Comparison of ENCODE assay signal across 24 cellular contexts in genomic region chr19:38496116-38496515, GRCh38.
"Had no signal": no experiment of that assay in that cellular context is flagged by ENCODE, and none has a peak within 500 bp of the region (broad histone marks: within the 10 kb centered on the region; RNA-seq: fewer than 3 reads in every experiment).

No MANE protein-coding gene starts in this region.

- ATAC-seq: effector memory CD8-positive, alpha-beta T cell; foreskin keratinocyte; gastrocnemius medialis; gastroesophageal sphincter; heart left ventricle had no signal

- H3K9me3 Mint-ChIP-seq: effector memory CD8-positive, alpha-beta T cell; endodermal cell had no signal

- H3K27ac Mint-ChIP-seq: dendritic cell treated with granulocyte-macrophage colony-stimulating factor and Interleukin-4, amounts not matched to agents 40 ng/mL and 50 ng/mL, for 4 days; effector memory CD8-positive, alpha-beta T cell; endodermal cell had no signal

- H3K27ac ChIP-seq: colonic mucosa, coronary artery, dorsolateral prefrontal cortex, epithelial cell of prostate, esophagus muscularis mucosa, esophagus squamous epithelium, foreskin keratinocyte, gastroesophageal sphincter, heart left ventricle, heart right ventricle had no signal

- H3K36me3 ChIP-seq: colonic mucosa, esophagus muscularis mucosa, esophagus squamous epithelium, gastroesophageal sphincter, heart left ventricle, heart right ventricle had no signal

- H3K4me1 ChIP-seq: colonic mucosa, esophagus muscularis mucosa, esophagus squamous epithelium, foreskin keratinocyte, gastrocnemius medialis, gastroesophageal sphincter, heart left ventricle, heart right ventricle had no signal

- H3K27me3 ChIP-seq: colonic mucosa, dorsolateral prefrontal cortex, foreskin keratinocyte, gastrocnemius medialis, heart right ventricle had no signal

- H3K4me3 ChIP-seq: colonic mucosa, coronary artery, dorsolateral prefrontal cortex, esophagus muscularis mucosa, esophagus squamous epithelium, gastrocnemius medialis, gastroesophageal sphincter had no signal

- DNase-seq: colonic mucosa; cortex of kidney; dermis blood vessel endothelial cell; dorsolateral prefrontal cortex; effector CD4-positive, alpha-beta T cell; effector CD8-positive, alpha-beta T cell; effector memory CD4-positive, alpha-beta T cell; effector memory CD8-positive, alpha-beta T cell; endodermal cell; erythroblast; esophagus squamous epithelium; foreskin fibroblast; foreskin keratinocyte; foreskin melanocyte; gastrocnemius medialis; glutamatergic neuron; head of caudate nucleus; heart left ventricle; heart right ventricle had no signal

- H3K9me3 ChIP-seq: colonic mucosa, esophagus squamous epithelium, gastrocnemius medialis had no signal

- H3K4me3 Mint-ChIP-seq: dendritic cell treated with granulocyte-macrophage colony-stimulating factor and Interleukin-4, amounts not matched to agents 40 ng/mL and 50 ng/mL, for 4 days; effector memory CD8-positive, alpha-beta T cell; endodermal cell had no signal
